In genomic region chr18:9877655-9878014, GRCh38 we compare ENCODE assay signal across 13 cellular contexts. TPM values are rescaled to one million over a fixed set of nuclear protein-coding genes. Genes with fewer than 3 reads are reported as not detected.
DNase-seq lines count a peak whose midpoint lies in the region; ATAC-seq, FAIRE-seq and TF ChIP-seq lines count a peak whose summit lies in the region.
"Had no signal": no experiment of that assay in that cellular context is flagged by ENCODE, and none has a peak within 500 bp of the region (broad histone marks: within the 10 kb centered on the region; RNA-seq: fewer than 3 reads in every experiment).

No MANE protein-coding gene starts in this region.

- peak overlapping the region; percentile 59 for H3K4me3 Mint-ChIP-seq in T-helper 2 cell treated with Interferon-gamma antibody and Interleukin-4, amounts not matched to agents 5 μg/mL and 100 μg/mL, for 36 hours
- H3K4me3 Mint-ChIP-seq: neural crest cell; stimulated activated naive CD8-positive, alpha-beta T cell treated with anti-CD3 and anti-CD28 coated beads, Interleukin-15, Interleukin-2, amounts not matched to agents 100 ng/mL and 50 ng/mL, for 24 hours had no signal

- peak overlapping the region; percentile 73 for H3K4me2 ChIP-seq in K562 (ENCODE audit: insufficient read depth, low read length)

- H3K27ac ChIP-seq in K562 (ENCODE audit: extremely low read depth, low read depth, low read length) (peak overlapping the region; percentile 97), lung (ENCODE audit: low read depth in 1 of 2, low read length in 1 of 2) (peak overlapping the region; percentile 33 to 52), thoracic aorta (peak overlapping the region in 1 of 2 donors; percentile 67)

- no peak for TF ChIP-seq EP300 in K562 (IDR thresholded peaks at IDR 0.05; ENCODE audit: low read length)

- H3K36me3 ChIP-seq in K562 (ENCODE audit: control insufficient read depth, insufficient read depth, low read length) (no peaks in the 10 kb centered on the region), lung (ENCODE audit: control insufficient read depth in 2 of 2, insufficient read depth in 2 of 2, low read length in 2 of 2) (no peaks in the 10 kb centered on the region), thoracic aorta (no peaks in the 10 kb centered on the region)

- H3K9ac ChIP-seq in K562 (ENCODE audit: insufficient read depth in 1 of 2, low read depth in 2 of 2, low read length in 2 of 2), result peak overlapping the region in 1 of 2 experiments; percentile 87; a peak in 2 of 4 replicates

- no peak for ATAC-seq in K562
- ATAC-seq in lung (ENCODE audit: insufficient read depth, low FRiP score), result no peak
- no peak for ATAC-seq in thoracic aorta (ENCODE audit: insufficient number of reproducible peaks, low FRiP score, low read depth)

- BruUV-seq in K562 (replicated peaks; lab: Mats Ljungman, UMichigan), result TSS peak; percentile 98

- H3K4me1 ChIP-seq in K562 (replicated peaks in 1 of 2; ENCODE audit: control insufficient read depth in 2 of 2, insufficient read depth in 2 of 2, low read length in 2 of 2), result peaks cover 23 to 57% of the 10 kb centered on the region in 2 experiments
- H3K4me1 ChIP-seq in lung (ENCODE audit: control insufficient read depth in 2 of 2, insufficient read depth in 2 of 2, low read length in 2 of 2), result peaks cover 0 to 10% of the 10 kb centered on the region in 2 donors
- H3K4me1 ChIP-seq in thoracic aorta (ENCODE audit: control insufficient read depth in 1 of 2, low read depth in 2 of 2), result peaks cover 6% of the 10 kb centered on the region in 2 donors

- H3K79me2 ChIP-seq in K562 (ENCODE audit: control insufficient read depth, insufficient read depth, low read length), result peaks cover 10% of the 10 kb centered on the region; the same call in 2 of the 3 replicates

- intact Hi-C loops in K562 (cut with micrococcal nuclease), result loop anchor here (1.0 to 10.0 kb wide), 5 partner anchors 38 to 193 kb away; no protein-coding TSS in a partner anchor

- TF ChIP-seq CTCF in K562 (IDR thresholded peaks at IDR 0.05 in 2 of 3, conservative IDR thresholded peaks at IDR 0.05 in 1 of 3; ENCODE audit: insufficient read depth in 2 of 3, low read depth in 1 of 3, low read length in 3 of 3) (no peak), lung (IDR thresholded peaks at IDR 0.05; ENCODE audit: control extremely low read depth, extremely low read depth) (no peak), thoracic aorta (IDR thresholded peaks at IDR 0.05) (no peak)

- peak overlapping the region; percentile 6 for H2AFZ ChIP-seq in K562 (ENCODE audit: low read depth, low read length)

- H3K4me3 ChIP-seq in K562 (peak overlapping the region; percentile 3; the same call in 1 of the 2 replicates), lung (no peak overlapping the region), thoracic aorta (peak overlapping the region; percentile 64)

- peaks cover 17% of the 10 kb centered on the region for H3K4me1 Mint-ChIP-seq in T-helper 2 cell treated with Interferon-gamma antibody and Interleukin-4, amounts not matched to agents 5 μg/mL and 100 μg/mL, for 36 hours (ENCODE audit: low read depth)
- H3K4me1 Mint-ChIP-seq: neural crest cell had no signal

- H3K27me3 ChIP-seq in K562 (ENCODE audit: control insufficient read depth in 2 of 2, insufficient read depth in 2 of 2, low read length in 2 of 2) (no peaks in the 10 kb centered on the region), lung (ENCODE audit: control insufficient read depth, insufficient read depth) (no peaks in the 10 kb centered on the region), thoracic aorta (replicated peaks; ENCODE audit: insufficient read depth) (no peaks in the 10 kb centered on the region)

- TF ChIP-seq POLR2A in K562 (conservative IDR thresholded peaks at IDR 0.05), result no peak

- DNase-seq in T-helper 2 cell treated with Interferon-gamma antibody and Interleukin-4, amounts not matched to agents 5 μg/mL and 100 μg/mL, for 36 hours (ENCODE audit: low spot score), result no peak
- DNase-seq in T-helper 2 cell (no peak), K562 (ENCODE audit: extremely low read depth in 1 of 4, low spot score in 3 of 4) (no peak), lung (ENCODE audit: low spot score) (no peak), thoracic aorta (ENCODE audit: low spot score) (no peak), GM03348 (ENCODE audit: low spot score) (no peak), NCI-H187 (lab: John Stamatoyannopoulos, UW) (no peak), NCI-H1436 (lab: John Stamatoyannopoulos, UW) (no peak)
- DNase-seq: 8988T, SHP77 treated with DMSO at 0.1 percent for 48 hours had no signal

- TF ChIP-seq RAD21 in K562 (CRISPR knock-in tag; conservative IDR thresholded peaks at IDR 0.05 in 1 of 2, IDR thresholded peaks at IDR 0.05 in 1 of 2), result no peak

- peak overlapping the region; percentile 85 for H3K27ac Mint-ChIP-seq in T-helper 2 cell treated with Interferon-gamma antibody and Interleukin-4, amounts not matched to agents 5 μg/mL and 100 μg/mL, for 36 hours
- H3K27ac Mint-ChIP-seq: stimulated activated naive CD8-positive, alpha-beta T cell treated with anti-CD3 and anti-CD28 coated beads, Interleukin-15, Interleukin-2, amounts not matched to agents 100 ng/mL and 50 ng/mL, for 24 hours had no signal

- in situ Hi-C loops in K562 (cut with MboI), result no loop called here

- H3K36me3 Mint-ChIP-seq in T-helper 2 cell treated with Interferon-gamma antibody and Interleukin-4, amounts not matched to agents 5 μg/mL and 100 μg/mL, for 36 hours (ENCODE audit: low read depth), result no peaks in the 10 kb centered on the region

- no peaks in the 10 kb centered on the region for H3K27me3 Mint-ChIP-seq in T-helper 2 cell treated with Interferon-gamma antibody and Interleukin-4, amounts not matched to agents 5 μg/mL and 100 μg/mL, for 36 hours (ENCODE audit: low read depth)

- no peak for FAIRE-seq in K562 (lab: Jason Lieb, UNC)
- FAIRE-seq: GM12892 had no signal

- POLR2A ChIA-PET in K562 (lab: Yijun Ruan, JAX), result interaction anchor here (0.6 to 2.5 kb wide), 20 partner anchors 8 to 170 kb away, joined by 3 to 32 read pairs (median 5); partner anchors contain the start of genes RAB31, TXNDC2 and VAPA

- CTCF ChIA-PET in K562 (lab: Yijun Ruan, JAX; ENCODE audit: low intra/inter-chr PET ratio), result interaction anchor here (0.9 kb wide), 1 partner anchor 169 kb away, joined by 4 read pairs; no protein-coding TSS in a partner anchor

- H3K9me3 Mint-ChIP-seq in T-helper 2 cell treated with Interferon-gamma antibody and Interleukin-4, amounts not matched to agents 5 μg/mL and 100 μg/mL, for 36 hours, result no peaks in the 10 kb centered on the region
- H3K9me3 Mint-ChIP-seq: neural crest cell; stimulated activated naive CD8-positive, alpha-beta T cell treated with anti-CD3 and anti-CD28 coated beads, Interleukin-15, Interleukin-2, amounts not matched to agents 100 ng/mL and 50 ng/mL, for 24 hours had no signal

- H3K9me1 ChIP-seq in K562 (ENCODE audit: control insufficient read depth, insufficient read depth, low read length), result no peaks in the 10 kb centered on the region

- H4K20me1 ChIP-seq in K562 (replicated peaks; ENCODE audit: control insufficient read depth, insufficient read depth, low read length), result no peaks in the 10 kb centered on the region

- H3K9me3 ChIP-seq in K562 (replicated peaks; ENCODE audit: control insufficient read depth, insufficient read depth, low read depth, low read length) (no peaks in the 10 kb centered on the region), lung (ENCODE audit: control insufficient read depth in 2 of 2, insufficient read depth in 1 of 2, low read length in 1 of 2) (no peaks in the 10 kb centered on the region), thoracic aorta (no peaks in the 10 kb centered on the region)

TF ChIP-seq in K562, 482 proteins besides CTCF, POLR2A, EP300 and RAD21 (continues in another document):
- no peak for TF ChIP-seq PTRF (tag; IDR thresholded peaks at IDR 0.05)

RNA-seq across cellular contexts. Expression of gene TXNDC2, which starts 8.1 kb away (rescaled TPM):
- 2.8 and 4.0 TPM in 2 replicates for total RNA-seq in K562 (2011; cell fraction: chromatin; rRNA removed; ENCODE audit: low replicate concordance)
- 1.7 and 2.8 TPM in 2 replicates for total RNA-seq in K562 (2011; cell fraction: nucleolus; rRNA removed)
- total RNA-seq in K562 (2011; cell fraction: nucleoplasm; rRNA removed), result 2.3 and 2.6 TPM in 2 replicates
- total RNA-seq in K562 (2014; rRNA removed), result 1.3 TPM in 2 replicates
- 1.6 and 1.7 TPM in 2 replicates for total RNA-seq in K562 (2014; rRNA removed; fragmentation: Illumina TruSeq; extraction: Trizol)
- 2.3 and 2.5 TPM in 2 replicates for total RNA-seq in K562 (2015; rRNA removed; fragmentation: Illumina TruSeq; extraction: Trizol)
- total RNA-seq in K562 (2021), result 2.0 and 3.8 TPM in 2 replicates
- 0.79 and 2.3 TPM in 2 replicates for polyA plus RNA-seq in K562 (2011; rRNA removed)
- polyA plus RNA-seq in K562 (2011; cell fraction: cytosol; rRNA removed), result 0.55 and 2.2 TPM in 2 replicates
- polyA plus RNA-seq in K562 (2011; cell fraction: nucleus; rRNA removed), result 0.83 and 4.6 TPM in 2 replicates
- 1.5 and 3.3 TPM in 2 replicates for polyA plus RNA-seq in K562 (2012)
- 4.8 and 4.9 TPM in 2 replicates for polyA plus RNA-seq in K562 (2014; fragmentation: Illumina TruSeq; extraction: Trizol)
- polyA plus RNA-seq in K562 (2014; fragmentation: Nextera tagmentation; extraction: Ambion mirVana), result 1 to 10 TPM; 1.2 to 2.3 TPM
- polyA plus RNA-seq in K562 (2014; rRNA removed), result 1.4 and 2.5 TPM in 2 replicates
- 2.8 and 5.4 TPM in 2 replicates for polyA minus RNA-seq in K562 (2011; rRNA and poly(A)+ RNA removed)
- polyA minus RNA-seq in K562 (2011; cell fraction: cytosol; rRNA and poly(A)+ RNA removed), result 0.73 and 3.0 TPM in 2 replicates
- polyA minus RNA-seq in K562 (2011; cell fraction: nucleus; rRNA and poly(A)+ RNA removed), result 1.8 and 4.7 TPM in 2 replicates
- under 1 TPM in 1 of 2 donors, not detected in 1; 0.12 TPM for total RNA-seq in lung
- under 1 TPM; 0.16 to 0.19 TPM for polyA plus RNA-seq in lung
- total RNA-seq in thoracic aorta, result 1 to 10 TPM in 1 of 2 donors, under 1 TPM in 1; 0.35 to 8.8 TPM
- total RNA-seq: neural crest cell had no signal

RNA-seq across cellular contexts. Expression of gene VAPA, which starts 36.2 kb away (rescaled TPM):
- total RNA-seq in K562 (2011; cell fraction: chromatin; rRNA removed; ENCODE audit: low replicate concordance), result 131 and 315 TPM in 2 replicates
- total RNA-seq in K562 (2011; cell fraction: nucleolus; rRNA removed), result 118 and 122 TPM in 2 replicates
- total RNA-seq in K562 (2011; cell fraction: nucleoplasm; rRNA removed), result 147 and 249 TPM in 2 replicates
- total RNA-seq in K562 (2014; rRNA removed) (516 and 526 TPM in 2 replicates), K562 (2014; rRNA removed; fragmentation: Illumina TruSeq; extraction: Trizol) (624 and 729 TPM in 2 replicates), K562 (2015; rRNA removed; fragmentation: Illumina TruSeq; extraction: Trizol) (726 and 732 TPM in 2 replicates), K562 (2021) (504 and 509 TPM in 2 replicates), lung (100 to 1,000 TPM; 255 to 351 TPM), thoracic aorta (100 to 1,000 TPM; 171 to 195 TPM)
- polyA plus RNA-seq in K562 (2011; rRNA removed) (544 and 809 TPM in 2 replicates), K562 (2014; fragmentation: Illumina TruSeq; extraction: Trizol) (790 and 902 TPM in 2 replicates), K562 (2014; fragmentation: Nextera tagmentation; extraction: Ambion mirVana) (100 to 1,000 TPM; 219 to 224 TPM), K562 (2014; rRNA removed) (455 and 489 TPM in 2 replicates), lung (100 to 1,000 TPM; 143 to 240 TPM)
- 202 and 314 TPM in 2 replicates for polyA plus RNA-seq in K562 (2011; cell fraction: cytosol; rRNA removed)
- polyA plus RNA-seq in K562 (2011; cell fraction: nucleus; rRNA removed), result 169 and 199 TPM in 2 replicates
- 376 and 498 TPM in 2 replicates for polyA plus RNA-seq in K562 (2012)
- polyA minus RNA-seq in K562 (2011; rRNA and poly(A)+ RNA removed), result 866 and 913 TPM in 2 replicates
- 292 and 382 TPM in 2 replicates for polyA minus RNA-seq in K562 (2011; cell fraction: cytosol; rRNA and poly(A)+ RNA removed)
- polyA minus RNA-seq in K562 (2011; cell fraction: nucleus; rRNA and poly(A)+ RNA removed), result 176 and 203 TPM in 2 replicates
